7 cellular contexts compared by ENCODE assay signal in genomic region chr5:134758504-134759341, GRCh38. TPM values are rescaled to one million over a fixed set of nuclear protein-coding genes. Genes with fewer than 3 reads are reported as not detected.
DNase-seq lines count a peak whose midpoint lies in the region; ATAC-seq and TF ChIP-seq lines count a peak whose summit lies in the region.

Gene DDX46 (plus strand): TSS chr5:134758779. CDS start chr5:134758939, 160 bp downstream.

- peak; percentile 59 to 88 (median 85) for TF ChIP-seq CTCF in ascending aorta (IDR thresholded peaks at IDR 0.05)

- ATAC-seq in GM18499 (IDR thresholded peaks at IDR 0.05; ENCODE audit: insufficient read depth, unreplicated experiment): peak; percentile 75
- ATAC-seq in HG02943 (IDR thresholded peaks at IDR 0.05; ENCODE audit: low read depth, unreplicated experiment): peak; percentile 97
- ATAC-seq in right cardiac atrium: peak; percentile 99

- H3K4me1 ChIP-seq in ascending aorta (peaks cover 3 to 7% of the 10 kb centered on the region in 2 donors), right cardiac atrium (ENCODE audit: control insufficient read depth, insufficient read depth, low read length) (peaks cover 2% of the 10 kb centered on the region)

- H3K27me3 ChIP-seq in ascending aorta: no peaks in the 10 kb centered on the region
- H3K27me3 ChIP-seq in right cardiac atrium (ENCODE audit: control insufficient read depth, insufficient read depth): no peaks in the 10 kb centered on the region

- intact Hi-C loops in T-helper 2 cell treated with Interferon-gamma antibody and Interleukin-4, amounts not matched to agents 100 ng/mL and 5 ng/mL, for 36 hours (cut with micrococcal nuclease): loop anchor here (1.0 to 5.0 kb wide), 7 partner anchors 20 to 532 kb away; partner anchors contain the start of genes C5orf24, CAMLG, CDKN2AIPNL and PCBD2
- intact Hi-C loops in ascending aorta (cut with DNase I) (loop anchor here (1.0 to 5.0 kb wide), 2 partner anchors 20 to 89 kb away; partner anchors contain the start of genes C5orf24 and CAMLG), right cardiac atrium (cut with DNase I) (loop anchor here in 1 of 4 donors (10.0 kb wide), 1 partner anchor 146 kb away; the partner anchor contains the start of gene PCBD2)

- WGBS in right cardiac atrium: under 1% methylated on average over 73 of the region's 73 CpGs

- peaks cover 0 to under 1% of the 10 kb centered on the region in 2 donors for H3K36me3 ChIP-seq in ascending aorta

- H3K9me3 ChIP-seq in ascending aorta (no peaks in the 10 kb centered on the region), right cardiac atrium (ENCODE audit: control insufficient read depth, low read length) (no peaks in the 10 kb centered on the region)

- DNase-seq in NCI-H187 treated with DMSO at 0.1 percent for 48 hours (lab: John Stamatoyannopoulos, UW) (peak; percentile 58), ascending aorta (ENCODE audit: low spot score in 2 of 2) (peak; percentile 58 to 95), right cardiac atrium (peak; percentile 94 to 97 (median 97)), renal cortical epithelial cell (ENCODE audit: low read depth) (peak; percentile 75)

- H3K27ac ChIP-seq in ascending aorta (peak within 1 kb of the TSS; percentile 74 to 82), right cardiac atrium (ENCODE audit: low read length) (peak within 1 kb of the TSS; percentile 22)

- H3K4me3 ChIP-seq in ascending aorta: peak within 1 kb of the TSS; percentile 91 to 97
- H3K4me3 ChIP-seq in right cardiac atrium (ENCODE audit: low read length): peak within 1 kb of the TSS; percentile 65

RNA-seq across cellular contexts. Expression of gene DDX46, which starts in this region (rescaled TPM):
- total RNA-seq in T-helper 2 cell treated with Interferon-gamma antibody and Interleukin-4, amounts not matched to agents 100 ng/mL and 5 ng/mL, for 36 hours: 75.2 and 76.2 TPM in 2 replicates
- total RNA-seq in ascending aorta: 84.1 TPM
- 10 to 100 TPM; 20.6 to 31.1 (median 26.0) TPM for total RNA-seq in right cardiac atrium
- polyA plus RNA-seq in right cardiac atrium: 14.3 TPM
- 12.7 and 39.0 TPM in 2 replicates for total RNA-seq in renal cortical epithelial cell

Comparison
In these comparisons a context has a peak if more than half of its experiments do, and no peak if none do; other contexts are left out.
1. Peak in every context shown above with its lines: DNase-seq, ATAC-seq, H3K4me3 ChIP-seq and H3K27ac ChIP-seq.